In the genomic region with DNA sequence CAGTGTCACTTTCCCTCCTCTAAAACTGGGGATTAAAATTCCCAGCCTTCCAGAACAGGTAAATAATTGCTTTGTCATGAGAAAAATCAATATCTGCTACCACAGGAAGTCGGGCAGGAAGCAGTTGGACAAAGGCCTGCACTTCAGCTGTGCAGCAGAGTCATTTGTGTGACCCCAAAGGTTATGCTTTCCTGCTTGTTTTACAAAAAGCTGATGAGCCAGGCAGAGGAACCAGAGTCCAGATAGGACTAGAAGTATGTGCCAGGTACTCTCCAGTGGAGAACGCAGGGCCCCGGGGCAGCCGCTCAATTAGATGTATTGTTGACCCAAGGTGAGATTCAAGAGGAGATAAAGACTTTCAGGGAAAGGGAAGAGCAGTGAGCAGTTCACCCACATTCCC, we compare ENCODE assay signal across 1 cellular context.
TF ChIP-seq lines count a peak whose summit lies in the region.

No MANE protein-coding gene starts in this region.

TF ChIP-seq in HepG2, 621 proteins besides CTCF, POLR2A, EP300 and RAD21 (continued from another document and continues in another):
- TF ChIP-seq ARID4A (CRISPR knock-in tag; IDR thresholded peaks at IDR 0.05; ENCODE audit: borderline replicate concordance) (peak; percentile 49; the same call in 1 of the 2 replicates), PLRG1 (conservative IDR thresholded peaks at IDR 0.05) (no peak), MZF1 (CRISPR knock-in tag; IDR thresholded peaks at IDR 0.05; ENCODE audit: borderline replicate concordance) (no peak), ZBTB14 (CRISPR knock-in tag; IDR thresholded peaks at IDR 0.05) (no peak), ZNF614 (CRISPR knock-in tag; IDR thresholded peaks at IDR 0.05; ENCODE audit: borderline replicate concordance) (peak; percentile 83; the same call in 1 of the 2 replicates), ZNF256 (CRISPR knock-in tag; conservative IDR thresholded peaks at IDR 0.05) (no peak), ZNF335 (CRISPR knock-in tag; IDR thresholded peaks at IDR 0.05) (0 out of 2 replicates have a peak, but pooled peaks have one; percentile 59), PAX8 (CRISPR knock-in tag; IDR thresholded peaks at IDR 0.05; ENCODE audit: borderline replicate concordance) (no peak), BATF2 (CRISPR knock-in tag; IDR thresholded peaks at IDR 0.05) (no peak), FOSL2 (CRISPR knock-in tag; IDR thresholded peaks at IDR 0.05) (peak; percentile 79), ZNF713 (CRISPR knock-in tag; IDR thresholded peaks at IDR 0.05) (no peak), GPBP1L1 (CRISPR knock-in tag; IDR thresholded peaks at IDR 0.05) (no peak), TEF (CRISPR knock-in tag; IDR thresholded peaks at IDR 0.05) (no peak), REPIN1 (CRISPR knock-in tag; IDR thresholded peaks at IDR 0.05; ENCODE audit: borderline replicate concordance, low read depth) (peak; percentile 50; the same call in 1 of the 2 replicates), ZNF501 (CRISPR knock-in tag; IDR thresholded peaks at IDR 0.05) (0 out of 2 replicates have a peak, but pooled peaks have one; percentile 38), ZEB1 (IDR thresholded peaks at IDR 0.05; ENCODE audit: insufficient replicate concordance, low read depth) (peak; percentile 94), GATAD2A (CRISPR knock-in tag; IDR thresholded peaks at IDR 0.05) (peak; percentile 95), AHR (CRISPR knock-in tag; IDR thresholded peaks at IDR 0.05) (no peak), HNRNPUL1 (IDR thresholded peaks at IDR 0.05; ENCODE audit: low read depth, low read length) (no peak), ZNF317 (CRISPR knock-in tag; IDR thresholded peaks at IDR 0.05) (peak; percentile 56; the same call in 1 of the 2 replicates), POLR2AphosphoS5 (IDR thresholded peaks at IDR 0.05; ENCODE audit: low read depth, low read length) (no peak), SOX13 (IDR thresholded peaks at IDR 0.05) (peak; percentile 94), SOX13 (CRISPR knock-in tag; conservative IDR thresholded peaks at IDR 0.05 in 1 of 2, IDR thresholded peaks at IDR 0.05 in 1 of 2) (peak in 1 of 2 experiments; percentile 98; a peak in 2 of 4 replicates), ZNF282 (IDR thresholded peaks at IDR 0.05; ENCODE audit: partially characterized antibody) (no peak), ZNF644 (CRISPR knock-in tag; IDR thresholded peaks at IDR 0.05; ENCODE audit: low read depth) (0 out of 2 replicates have a peak, but pooled peaks have one; percentile 61), ZNF670 (CRISPR knock-in tag; IDR thresholded peaks at IDR 0.05; ENCODE audit: borderline replicate concordance) (no peak), CENPT (CRISPR knock-in tag; IDR thresholded peaks at IDR 0.05; ENCODE audit: low read depth) (no peak), PBX2 (CRISPR knock-in tag; IDR thresholded peaks at IDR 0.05) (no peak), ZNF205 (CRISPR knock-in tag; IDR thresholded peaks at IDR 0.05) (peak; percentile 55; the same call in 1 of the 2 replicates), GTF3A (CRISPR knock-in tag; conservative IDR thresholded peaks at IDR 0.05) (no peak), JDP2 (CRISPR knock-in tag; IDR thresholded peaks at IDR 0.05; ENCODE audit: borderline replicate concordance) (no peak), ZNF792 (CRISPR knock-in tag; IDR thresholded peaks at IDR 0.05) (peak; percentile 69), ZNF383 (CRISPR knock-in tag; IDR thresholded peaks at IDR 0.05; ENCODE audit: borderline replicate concordance) (no peak), PPARG (CRISPR knock-in tag; conservative IDR thresholded peaks at IDR 0.05) (peak; percentile 84), ZNF780A (CRISPR knock-in tag; IDR thresholded peaks at IDR 0.05) (no peak), ZC3H4 (CRISPR knock-in tag; IDR thresholded peaks at IDR 0.05; ENCODE audit: borderline replicate concordance) (no peak)
- TF ChIP-seq, protein P1, sequence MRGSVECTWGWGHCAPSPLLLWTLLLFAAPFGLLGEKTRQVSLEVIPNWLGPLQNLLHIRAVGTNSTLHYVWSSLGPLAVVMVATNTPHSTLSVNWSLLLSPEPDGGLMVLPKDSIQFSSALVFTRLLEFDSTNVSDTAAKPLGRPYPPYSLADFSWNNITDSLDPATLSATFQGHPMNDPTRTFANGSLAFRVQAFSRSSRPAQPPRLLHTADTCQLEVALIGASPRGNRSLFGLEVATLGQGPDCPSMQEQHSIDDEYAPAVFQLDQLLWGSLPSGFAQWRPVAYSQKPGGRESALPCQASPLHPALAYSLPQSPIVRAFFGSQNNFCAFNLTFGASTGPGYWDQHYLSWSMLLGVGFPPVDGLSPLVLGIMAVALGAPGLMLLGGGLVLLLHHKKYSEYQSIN (CRISPR knock-in tag; IDR thresholded peaks at IDR 0.05; ENCODE audit: borderline replicate concordance) = no peak
- TF ChIP-seq, protein P2, sequence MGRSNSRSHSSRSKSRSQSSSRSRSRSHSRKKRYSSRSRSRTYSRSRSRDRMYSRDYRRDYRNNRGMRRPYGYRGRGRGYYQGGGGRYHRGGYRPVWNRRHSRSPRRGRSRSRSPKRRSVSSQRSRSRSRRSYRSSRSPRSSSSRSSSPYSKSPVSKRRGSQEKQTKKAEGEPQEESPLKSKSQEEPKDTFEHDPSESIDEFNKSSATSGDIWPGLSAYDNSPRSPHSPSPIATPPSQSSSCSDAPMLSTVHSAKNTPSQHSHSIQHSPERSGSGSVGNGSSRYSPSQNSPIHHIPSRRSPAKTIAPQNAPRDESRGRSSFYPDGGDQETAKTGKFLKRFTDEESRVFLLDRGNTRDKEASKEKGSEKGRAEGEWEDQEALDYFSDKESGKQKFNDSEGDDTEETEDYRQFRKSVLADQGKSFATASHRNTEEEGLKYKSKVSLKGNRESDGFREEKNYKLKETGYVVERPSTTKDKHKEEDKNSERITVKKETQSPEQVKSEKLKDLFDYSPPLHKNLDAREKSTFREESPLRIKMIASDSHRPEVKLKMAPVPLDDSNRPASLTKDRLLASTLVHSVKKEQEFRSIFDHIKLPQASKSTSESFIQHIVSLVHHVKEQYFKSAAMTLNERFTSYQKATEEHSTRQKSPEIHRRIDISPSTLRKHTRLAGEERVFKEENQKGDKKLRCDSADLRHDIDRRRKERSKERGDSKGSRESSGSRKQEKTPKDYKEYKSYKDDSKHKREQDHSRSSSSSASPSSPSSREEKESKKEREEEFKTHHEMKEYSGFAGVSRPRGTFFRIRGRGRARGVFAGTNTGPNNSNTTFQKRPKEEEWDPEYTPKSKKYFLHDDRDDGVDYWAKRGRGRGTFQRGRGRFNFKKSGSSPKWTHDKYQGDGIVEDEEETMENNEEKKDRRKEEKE (IDR thresholded peaks at IDR 0.05) = no peak
- TF ChIP-seq, protein P3, sequence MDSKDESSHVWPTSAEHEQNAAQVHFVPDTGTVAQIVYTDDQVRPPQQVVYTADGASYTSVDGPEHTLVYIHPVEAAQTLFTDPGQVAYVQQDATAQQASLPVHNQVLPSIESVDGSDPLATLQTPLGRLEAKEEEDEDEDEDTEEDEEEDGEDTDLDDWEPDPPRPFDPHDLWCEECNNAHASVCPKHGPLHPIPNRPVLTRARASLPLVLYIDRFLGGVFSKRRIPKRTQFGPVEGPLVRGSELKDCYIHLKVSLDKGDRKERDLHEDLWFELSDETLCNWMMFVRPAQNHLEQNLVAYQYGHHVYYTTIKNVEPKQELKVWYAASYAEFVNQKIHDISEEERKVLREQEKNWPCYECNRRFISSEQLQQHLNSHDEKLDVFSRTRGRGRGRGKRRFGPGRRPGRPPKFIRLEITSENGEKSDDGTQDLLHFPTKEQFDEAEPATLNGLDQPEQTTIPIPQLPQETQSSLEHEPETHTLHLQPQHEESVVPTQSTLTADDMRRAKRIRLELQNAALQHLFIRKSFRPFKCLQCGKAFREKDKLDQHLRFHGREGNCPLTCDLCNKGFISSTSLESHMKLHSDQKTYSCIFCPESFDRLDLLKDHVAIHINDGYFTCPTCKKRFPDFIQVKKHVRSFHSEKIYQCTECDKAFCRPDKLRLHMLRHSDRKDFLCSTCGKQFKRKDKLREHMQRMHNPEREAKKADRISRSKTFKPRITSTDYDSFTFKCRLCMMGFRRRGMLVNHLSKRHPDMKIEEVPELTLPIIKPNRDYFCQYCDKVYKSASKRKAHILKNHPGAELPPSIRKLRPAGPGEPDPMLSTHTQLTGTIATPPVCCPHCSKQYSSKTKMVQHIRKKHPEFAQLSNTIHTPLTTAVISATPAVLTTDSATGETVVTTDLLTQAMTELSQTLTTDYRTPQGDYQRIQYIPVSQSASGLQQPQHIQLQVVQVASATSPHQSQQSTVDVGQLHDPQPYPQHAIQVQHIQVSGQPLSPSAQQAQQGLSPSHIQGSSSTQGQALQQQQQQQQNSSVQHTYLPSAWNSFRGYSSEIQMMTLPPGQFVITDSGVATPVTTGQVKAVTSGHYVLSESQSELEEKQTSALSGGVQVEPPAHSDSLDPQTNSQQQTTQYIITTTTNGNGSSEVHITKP (CRISPR knock-in tag; IDR thresholded peaks at IDR 0.05; ENCODE audit: low read depth) = 0 out of 2 replicates have a peak, but pooled peaks have one; percentile 51
- TF ChIP-seq, protein P4, sequence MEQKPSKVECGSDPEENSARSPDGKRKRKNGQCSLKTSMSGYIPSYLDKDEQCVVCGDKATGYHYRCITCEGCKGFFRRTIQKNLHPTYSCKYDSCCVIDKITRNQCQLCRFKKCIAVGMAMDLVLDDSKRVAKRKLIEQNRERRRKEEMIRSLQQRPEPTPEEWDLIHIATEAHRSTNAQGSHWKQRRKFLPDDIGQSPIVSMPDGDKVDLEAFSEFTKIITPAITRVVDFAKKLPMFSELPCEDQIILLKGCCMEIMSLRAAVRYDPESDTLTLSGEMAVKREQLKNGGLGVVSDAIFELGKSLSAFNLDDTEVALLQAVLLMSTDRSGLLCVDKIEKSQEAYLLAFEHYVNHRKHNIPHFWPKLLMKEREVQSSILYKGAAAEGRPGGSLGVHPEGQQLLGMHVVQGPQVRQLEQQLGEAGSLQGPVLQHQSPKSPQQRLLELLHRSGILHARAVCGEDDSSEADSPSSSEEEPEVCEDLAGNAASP (CRISPR knock-in tag; IDR thresholded peaks at IDR 0.05; ENCODE audit: borderline replicate concordance) = peak; percentile 58; the same call in 1 of the 2 replicates
